In genomic region chr1:26468911-26469310, GRCh38 we compare ENCODE assay signal across 16 cellular contexts. TPM values are rescaled to one million over a fixed set of nuclear protein-coding genes. Genes with fewer than 3 reads are reported as not detected.
DNase-seq lines count a peak whose midpoint lies in the region; ATAC-seq and TF ChIP-seq lines count a peak whose summit lies in the region.
"Had no signal": no experiment of that assay in that cellular context is flagged by ENCODE, and none has a peak within 500 bp of the region (broad histone marks: within the 10 kb centered on the region; RNA-seq: fewer than 3 reads in every experiment).

No MANE protein-coding gene starts in this region.

- H3K27ac ChIP-seq in esophagus squamous epithelium, result peak overlapping the region; percentile 61 to 99 (median 75)
- H3K27ac ChIP-seq in prostate gland, result no peak overlapping the region
- H3K27ac ChIP-seq: cardiac muscle cell, esophagus muscularis mucosa, uterus had no signal

- intact Hi-C loops in esophagus squamous epithelium (cut with DNase I) (no loop called here), prostate gland (cut with DNase I) (no loop called here)

- TF ChIP-seq POLR2A in esophagus squamous epithelium (IDR thresholded peaks at IDR 0.05), result peak in 1 of 4 donors; percentile 25
- TF ChIP-seq POLR2A in prostate gland (IDR thresholded peaks at IDR 0.05), result no peak

- peak; percentile 45 to 79 for DNase-seq in NCI-H524 (lab: John Stamatoyannopoulos, UW)
- no peak for DNase-seq in NCI-H524 treated with DMSO at 0.1 percent for 48 hours (lab: John Stamatoyannopoulos, UW)
- DNase-seq in NCI-H446 (lab: John Stamatoyannopoulos, UW), result peak; percentile 67 to 96
- DNase-seq in esophagus squamous epithelium (lab: John Stamatoyannopoulos, UW), result no peak
- DNase-seq in prostate gland (ENCODE audit: low spot score), result peak; percentile 16
- no peak for DNase-seq in D341Med (ENCODE audit: low spot score)
- DNase-seq in activated T-cell treated with anti-CD3 and anti-CD28 coated beads for 4 hours, result no peak
- DNase-seq: activated CD4-positive, alpha-beta T cell treated with anti-CD3 and anti-CD28 coated beads, Interleukin-2, amount 50 U/mL, for 1 hour; activated effector memory CD4-positive, alpha-beta T cell treated with anti-CD3 and anti-CD28 coated beads, Interleukin-2, amount 50 U/mL, for 16 hours; midbrain; stimulated activated CD4-positive, alpha-beta T cell treated with anti-CD3 and anti-CD28 coated beads, Interleukin-2, amount 100 ng/mL, for 24 hours had no signal

- ATAC-seq in HG02870 (IDR thresholded peaks at IDR 0.05; ENCODE audit: unreplicated experiment), result no peak

- TF ChIP-seq CTCF in esophagus squamous epithelium (IDR thresholded peaks at IDR 0.05) (no peak), prostate gland (IDR thresholded peaks at IDR 0.05) (no peak)

- H3K9me3 ChIP-seq in esophagus squamous epithelium, result no peaks in the 10 kb centered on the region
- H3K9me3 ChIP-seq in prostate gland, result no peaks in the 10 kb centered on the region
- H3K9me3 ChIP-seq: esophagus muscularis mucosa, uterus had no signal

- no peak overlapping the region for H3K4me3 ChIP-seq in esophagus squamous epithelium
- no peak overlapping the region for H3K4me3 ChIP-seq in prostate gland
- H3K4me3 ChIP-seq: cardiac muscle cell, esophagus muscularis mucosa, uterus had no signal

- no peaks in the 10 kb centered on the region for H3K27me3 ChIP-seq in esophagus squamous epithelium
- H3K27me3 ChIP-seq in prostate gland (replicated peaks; ENCODE audit: insufficient read depth), result no peaks in the 10 kb centered on the region
- H3K27me3 ChIP-seq: cardiac muscle cell, esophagus muscularis mucosa, uterus had no signal

- H3K4me1 ChIP-seq in esophagus squamous epithelium (peaks cover 31 to 52% (median 42%) of the 10 kb centered on the region in 3 donors), prostate gland (replicated peaks) (no peaks in the 10 kb centered on the region)

- H3K36me3 ChIP-seq in esophagus squamous epithelium (peaks cover 4 to 50% (median 14%) of the 10 kb centered on the region in 3 donors), prostate gland (no peaks in the 10 kb centered on the region)
- H3K36me3 ChIP-seq: uterus had no signal

- WGBS in esophagus squamous epithelium, 2 donors, result 43 to 45% methylated on average over 1 to 9 of the region's 10 CpGs
- 51% methylated on average over 10 of the region's 10 CpGs for WGBS in prostate gland

RNA-seq across cellular contexts. Expression of gene HMGN2, which starts 3.3 kb away (rescaled TPM):
- total RNA-seq in esophagus squamous epithelium (100 to 1,000 TPM; 105 to 312 (median 243) TPM), prostate gland (100 to 1,000 TPM; 264 to 385 TPM)

RNA-seq across cellular contexts. Expression of gene DHDDS, which starts 36.8 kb away (rescaled TPM):
- total RNA-seq in esophagus squamous epithelium (10 to 100 TPM; 30.3 to 49.7 (median 37.9) TPM), prostate gland (10 to 100 TPM; 28.9 to 39.0 TPM)

RNA-seq across cellular contexts. Expression of gene LIN28A, which starts 58.3 kb away (rescaled TPM):
- total RNA-seq in esophagus squamous epithelium, result not detected
- under 1 TPM in 1 of 2 donors, not detected in 1; 0.17 TPM for total RNA-seq in prostate gland
- total RNA-seq: esophagus muscularis mucosa; T-helper 2 cell treated with Interferon-gamma antibody and Interleukin-4, amounts not matched to agents 100 ng/mL and 5 ng/mL, for 36 hours had no signal

Comparison
In these comparisons a context has a peak if more than half of its experiments do, and no peak if none do; other contexts are left out.
1. DNase-seq: peak in NCI-H524 (2 of 2), NCI-H446 (2 of 2) and prostate gland (single experiment); none in NCI-H524 treated with DMSO at 0.1 percent for 48 hours (single experiment), esophagus squamous epithelium (single experiment), D341Med (single experiment) and activated T-cell treated with anti-CD3 and anti-CD28 coated beads for 4 hours (single experiment).
2. H3K27ac ChIP-seq: peak in esophagus squamous epithelium (4 of 4); none in prostate gland (0 of 2).